In the genomic region with DNA sequence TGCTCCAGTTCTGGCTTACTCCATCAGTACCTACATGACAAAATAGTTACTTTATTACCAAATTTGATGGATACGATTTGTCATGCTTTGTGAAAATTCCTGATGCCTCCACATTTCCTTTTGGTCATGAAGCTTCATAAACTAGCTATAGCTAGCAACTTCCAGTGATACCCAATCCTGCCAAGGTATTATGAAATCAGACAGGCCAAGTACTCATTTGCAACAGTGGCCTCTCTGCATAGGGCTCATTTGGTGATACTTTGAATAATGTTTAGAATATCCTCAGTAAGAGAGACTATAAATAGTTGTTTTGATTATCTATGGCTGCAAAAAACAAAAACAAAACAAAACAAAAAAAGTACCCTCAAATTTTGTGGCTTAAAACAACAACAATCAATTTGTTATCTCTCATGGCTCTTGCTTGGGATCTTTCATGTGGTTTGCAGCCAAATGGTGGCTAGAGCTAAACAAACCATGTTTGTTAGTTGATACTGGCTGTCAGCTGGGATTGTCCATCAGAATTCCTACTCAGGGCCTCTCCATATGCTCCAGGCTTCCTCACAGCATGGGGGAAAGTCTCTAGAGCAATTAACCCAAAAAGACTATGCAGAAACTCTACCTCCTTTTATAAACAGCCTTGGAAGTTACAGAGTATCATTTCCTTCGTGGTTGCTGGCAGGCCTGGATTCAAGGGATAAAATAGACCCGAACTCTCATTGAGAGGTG, we compare ENCODE assay signal across 1 cellular context.
TF ChIP-seq lines count a peak whose summit lies in the region.

No MANE protein-coding gene starts in this region.

TF ChIP-seq in GM23338, 12 proteins besides CTCF, POLR2A, EP300 and RAD21 (continued from another document):
- TF ChIP-seq REST (IDR thresholded peaks at IDR 0.05; ENCODE audit: unreplicated experiment) = no peak
- TF ChIP-seq EZH2phosphoT487 (IDR thresholded peaks at IDR 0.05; ENCODE audit: unreplicated experiment) = no peak
- no peak for TF ChIP-seq ZNF114 (CRISPR knock-in tag; IDR thresholded peaks at IDR 0.05)
- TF ChIP-seq EZH2 (IDR thresholded peaks at IDR 0.05; ENCODE audit: low read depth, unreplicated experiment) = no peak
- TF ChIP-seq, protein P1, sequence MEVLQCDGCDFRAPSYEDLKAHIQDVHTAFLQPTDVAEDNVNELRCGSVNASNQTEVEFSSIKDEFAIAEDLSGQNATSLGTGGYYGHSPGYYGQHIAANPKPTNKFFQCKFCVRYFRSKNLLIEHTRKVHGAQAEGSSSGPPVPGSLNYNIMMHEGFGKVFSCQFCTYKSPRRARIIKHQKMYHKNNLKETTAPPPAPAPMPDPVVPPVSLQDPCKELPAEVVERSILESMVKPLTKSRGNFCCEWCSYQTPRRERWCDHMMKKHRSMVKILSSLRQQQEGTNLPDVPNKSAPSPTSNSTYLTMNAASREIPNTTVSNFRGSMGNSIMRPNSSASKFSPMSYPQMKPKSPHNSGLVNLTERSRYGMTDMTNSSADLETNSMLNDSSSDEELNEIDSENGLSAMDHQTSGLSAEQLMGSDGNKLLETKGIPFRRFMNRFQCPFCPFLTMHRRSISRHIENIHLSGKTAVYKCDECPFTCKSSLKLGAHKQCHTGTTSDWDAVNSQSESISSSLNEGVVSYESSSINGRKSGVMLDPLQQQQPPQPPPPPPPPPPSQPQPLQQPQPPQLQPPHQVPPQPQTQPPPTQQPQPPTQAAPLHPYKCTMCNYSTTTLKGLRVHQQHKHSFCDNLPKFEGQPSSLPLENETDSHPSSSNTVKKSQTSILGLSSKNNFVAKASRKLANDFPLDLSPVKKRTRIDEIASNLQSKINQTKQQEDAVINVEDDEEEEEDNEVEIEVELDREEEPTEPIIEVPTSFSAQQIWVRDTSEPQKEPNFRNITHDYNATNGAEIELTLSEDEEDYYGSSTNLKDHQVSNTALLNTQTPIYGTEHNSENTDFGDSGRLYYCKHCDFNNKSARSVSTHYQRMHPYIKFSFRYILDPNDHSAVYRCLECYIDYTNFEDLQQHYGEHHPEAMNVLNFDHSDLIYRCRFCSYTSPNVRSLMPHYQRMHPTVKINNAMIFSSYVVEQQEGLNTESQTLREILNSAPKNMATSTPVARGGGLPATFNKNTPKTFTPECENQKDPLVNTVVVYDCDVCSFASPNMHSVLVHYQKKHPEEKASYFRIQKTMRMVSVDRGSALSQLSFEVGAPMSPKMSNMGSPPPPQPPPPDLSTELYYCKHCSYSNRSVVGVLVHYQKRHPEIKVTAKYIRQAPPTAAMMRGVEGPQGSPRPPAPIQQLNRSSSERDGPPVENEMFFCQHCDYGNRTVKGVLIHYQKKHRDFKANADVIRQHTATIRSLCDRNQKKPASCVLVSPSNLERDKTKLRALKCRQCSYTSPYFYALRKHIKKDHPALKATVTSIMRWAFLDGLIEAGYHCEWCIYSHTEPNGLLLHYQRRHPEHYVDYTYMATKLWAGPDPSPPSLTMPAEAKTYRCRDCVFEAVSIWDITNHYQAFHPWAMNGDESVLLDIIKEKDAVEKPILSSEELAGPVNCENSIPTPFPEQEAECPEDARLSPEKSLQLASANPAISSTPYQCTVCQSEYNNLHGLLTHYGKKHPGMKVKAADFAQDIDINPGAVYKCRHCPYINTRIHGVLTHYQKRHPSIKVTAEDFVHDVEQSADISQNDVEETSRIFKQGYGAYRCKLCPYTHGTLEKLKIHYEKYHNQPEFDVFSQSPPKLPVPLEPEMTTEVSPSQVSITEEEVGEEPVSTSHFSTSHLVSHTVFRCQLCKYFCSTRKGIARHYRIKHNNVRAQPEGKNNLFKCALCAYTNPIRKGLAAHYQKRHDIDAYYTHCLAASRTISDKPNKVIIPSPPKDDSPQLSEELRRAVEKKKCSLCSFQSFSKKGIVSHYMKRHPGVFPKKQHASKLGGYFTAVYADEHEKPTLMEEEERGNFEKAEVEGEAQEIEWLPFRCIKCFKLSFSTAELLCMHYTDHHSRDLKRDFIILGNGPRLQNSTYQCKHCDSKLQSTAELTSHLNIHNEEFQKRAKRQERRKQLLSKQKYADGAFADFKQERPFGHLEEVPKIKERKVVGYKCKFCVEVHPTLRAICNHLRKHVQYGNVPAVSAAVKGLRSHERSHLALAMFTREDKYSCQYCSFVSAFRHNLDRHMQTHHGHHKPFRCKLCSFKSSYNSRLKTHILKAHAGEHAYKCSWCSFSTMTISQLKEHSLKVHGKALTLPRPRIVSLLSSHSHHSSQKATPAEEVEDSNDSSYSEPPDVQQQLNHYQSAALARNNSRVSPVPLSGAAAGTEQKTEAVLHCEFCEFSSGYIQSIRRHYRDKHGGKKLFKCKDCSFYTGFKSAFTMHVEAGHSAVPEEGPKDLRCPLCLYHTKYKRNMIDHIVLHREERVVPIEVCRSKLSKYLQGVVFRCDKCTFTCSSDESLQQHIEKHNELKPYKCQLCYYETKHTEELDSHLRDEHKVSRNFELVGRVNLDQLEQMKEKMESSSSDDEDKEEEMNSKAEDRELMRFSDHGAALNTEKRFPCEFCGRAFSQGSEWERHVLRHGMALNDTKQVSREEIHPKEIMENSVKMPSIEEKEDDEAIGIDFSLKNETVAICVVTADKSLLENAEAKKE (CRISPR knock-in tag; IDR thresholded peaks at IDR 0.05) = no peak
